Comparison of ENCODE assay signal across 21 cellular contexts in the genomic region with DNA sequence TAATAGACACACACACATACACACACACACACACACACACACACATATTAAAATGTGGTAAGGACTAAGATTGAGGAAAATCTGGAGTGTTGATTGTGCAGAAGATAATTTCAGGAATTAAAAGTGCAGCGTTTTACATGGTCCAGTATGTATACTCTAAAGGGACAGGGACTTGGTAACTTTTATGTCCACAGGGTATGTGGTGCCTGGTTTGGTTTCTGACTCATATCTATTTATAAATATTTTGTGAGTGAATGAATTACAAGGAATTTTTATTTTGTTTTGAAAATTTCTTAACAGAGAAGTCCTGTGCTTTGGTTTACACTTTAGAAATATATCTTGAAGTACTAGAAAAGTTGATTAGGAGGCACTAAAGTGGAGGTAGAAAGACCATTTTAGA.
"Had no signal": no experiment of that assay in that cellular context is flagged by ENCODE, and none has a peak within 500 bp of the region (broad histone marks: within the 10 kb centered on the region; RNA-seq: fewer than 3 reads in every experiment).

No MANE protein-coding gene starts in this region.

- H3K9me3 ChIP-seq: left ventricle myocardium inferior, ovary, right atrium auricular region, right lobe of liver, stomach, testis, thyroid gland, transverse colon, upper lobe of left lung, vagina had no signal

- DNase-seq: islet precursor cell; left ventricle myocardium inferior; mesendoderm; naive thymus-derived CD4-positive, alpha-beta T cell; ovary; right lobe of liver; stimulated activated CD4-positive, alpha-beta T cell treated with anti-CD3 and anti-CD28 coated beads, Interleukin-12 subunit alpha, Interleukin-12 subunit beta, amount 100 ng/mL, for 4 hours; stimulated activated CD4-positive, alpha-beta T cell treated with anti-CD3 and anti-CD28 coated beads, Interleukin-15, amount 100 ng/mL, for 24 hours; stimulated activated CD4-positive, alpha-beta T cell treated with anti-CD3 and anti-CD28 coated beads, Interleukin-2, amount 100 ng/mL, for 24 hours; stimulated activated CD4-positive, alpha-beta T cell treated with anti-CD3 and anti-CD28 coated beads, Interleukin-4, amount 100 ng/mL, for 1 hour; stimulated activated naive B cell treated with anti-CD40 and anti-IgM and Interleukin-4, amounts not matched to agents 10 μg/mL and 1 μg/mL and 100 μg/mL, for 72 hours; stimulated activated naive CD8-positive, alpha-beta T cell treated with anti-CD3 and anti-CD28 coated beads, Interleukin-15, Interleukin-2, amounts not matched to agents 100 U/mL and 50 U/mL, for 24 hours; stomach; testis; thyroid gland; transverse colon; upper lobe of left lung had no signal

- H3K27ac ChIP-seq: left ventricle myocardium inferior, ovary, right atrium auricular region, right lobe of liver, skin epidermis, stomach, testis, thyroid gland, transverse colon, upper lobe of left lung, vagina had no signal

- H3K4me3 ChIP-seq: left ventricle myocardium inferior, lung, ovary, right atrium auricular region, right lobe of liver, skin epidermis, stomach, testis, thyroid gland, transverse colon, upper lobe of left lung, vagina had no signal

- H3K36me3 ChIP-seq: left ventricle myocardium inferior, ovary, right atrium auricular region, right lobe of liver, stomach, thyroid gland, transverse colon, upper lobe of left lung, vagina had no signal

- H3K4me1 ChIP-seq: left ventricle myocardium inferior, right atrium auricular region, right lobe of liver, stomach, testis, thyroid gland, transverse colon, upper lobe of left lung, vagina had no signal

- H3K27me3 ChIP-seq: ovary, right atrium auricular region, right lobe of liver, stomach, testis, thyroid gland, transverse colon, upper lobe of left lung, vagina had no signal
